Comparison of ENCODE assay signal across 1 cellular context in the genomic region with DNA sequence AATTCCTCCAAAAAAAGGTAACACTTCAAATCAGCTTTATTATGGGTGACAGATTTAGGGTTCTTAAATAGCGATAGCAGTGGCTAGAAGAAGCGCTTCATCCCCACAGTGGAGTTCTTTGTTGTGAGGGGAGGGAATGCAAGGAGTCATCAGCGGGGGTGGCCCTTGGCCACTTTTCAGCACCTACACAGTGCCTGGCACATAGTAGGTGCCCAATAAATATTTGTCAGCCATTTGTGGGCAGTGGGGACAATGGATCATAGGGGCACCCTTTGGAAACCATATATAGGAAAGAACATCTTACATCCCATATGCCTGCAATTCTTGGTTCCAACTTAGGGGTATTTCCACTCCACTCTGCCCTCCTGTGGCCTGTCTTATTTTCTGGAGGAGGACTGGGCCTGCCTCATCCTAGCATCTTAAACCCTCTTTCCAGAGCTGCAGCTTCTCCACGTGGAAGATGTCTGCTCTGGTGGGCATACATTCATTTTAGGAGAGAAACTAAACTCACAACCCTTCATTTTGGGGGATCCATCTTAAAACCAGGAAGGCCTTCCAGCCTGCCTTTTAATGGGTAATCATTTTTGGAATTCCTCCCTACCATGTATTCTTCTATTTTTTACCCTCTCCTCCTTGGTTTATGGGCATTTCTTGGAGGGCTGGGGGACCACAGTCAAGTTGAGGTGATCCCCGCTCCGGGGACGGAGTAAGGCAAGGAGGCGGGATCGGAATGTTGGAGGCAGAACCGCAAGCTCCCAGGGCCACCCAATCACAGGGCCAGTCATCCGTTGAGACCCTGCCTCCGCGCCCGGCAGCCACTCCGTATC.
A peak's percentile ranks its signal among the peaks of the same experiment; 100 is the strongest.
TF ChIP-seq lines count a peak whose summit lies in the region.

No MANE protein-coding gene starts in this region.

TF ChIP-seq in neural cell, 6 proteins besides CTCF, POLR2A, EP300 and RAD21 (continued from another document):
- TF ChIP-seq EZH2 (IDR thresholded peaks at IDR 0.05; ENCODE audit: borderline replicate concordance, insufficient read depth, low read length, poor library complexity, severe bottlenecking) (no peak), SMC3 (conservative IDR thresholded peaks at IDR 0.05; ENCODE audit: poor library complexity) (peak; percentile 85)
